Comparison of ENCODE assay signal across 8 cellular contexts in genomic region chrX:54042609-54043010, GRCh38. TPM values are rescaled to one million over a fixed set of nuclear protein-coding genes. Genes with fewer than 3 reads are reported as not detected.
DNase-seq lines count a peak whose midpoint lies in the region; ATAC-seq, FAIRE-seq and TF ChIP-seq lines count a peak whose summit lies in the region.

No MANE protein-coding gene starts in this region.

- peaks cover 0 to 8% of the 10 kb centered on the region in 2 donors for H3K27me3 Mint-ChIP-seq in T-cell

- FAIRE-seq in H54 (lab: Jason Lieb, UNC) = no peak

- H3K27ac ChIP-seq in iPS-18a (ENCODE audit: low read length) = no peak overlapping the region

- peaks cover 17 to 28% (median 23%) of the 10 kb centered on the region in 3 donors for H3K4me1 Mint-ChIP-seq in T-cell

- peaks cover 13% of the 10 kb centered on the region for H3K36me3 Mint-ChIP-seq in T-cell

- H3K4me3 ChIP-seq in iPS-18a (ENCODE audit: low read length) (peak overlapping the region; percentile 65), skeletal muscle satellite cell (ENCODE audit: low read length) (peak overlapping the region; percentile 82)

- POLR2A ChIA-PET in T-cell (lab: Charles Lee) = interaction anchor here in 1 of 2 donors (1.3 kb wide), 1 partner anchor 359 kb away, joined by 4 read pairs; no protein-coding TSS in a partner anchor

- peak overlapping the region; percentile 91 to 96 (median 94) for H3K4me3 Mint-ChIP-seq in T-cell

- DNase-seq in DMS53 (lab: John Stamatoyannopoulos, UW) (peak; percentile 74), Kasumi-1 (lab: John Stamatoyannopoulos, UW) (peak; percentile 51 to 60), T-cell (peak in 30 of 34 experiments; percentile 3 to 41 (median 18)), astrocyte of the hippocampus (ENCODE audit: low read depth, low spot score) (peak; percentile 75), H54 (ENCODE audit: insufficient read length, low spot score) (no peak)

- no peaks in the 10 kb centered on the region for H3K9me3 Mint-ChIP-seq in T-cell

- H3K36me3 ChIP-seq in iPS-18a (ENCODE audit: control insufficient read depth, low read depth, low read length) = peaks cover 22% of the 10 kb centered on the region
- peaks cover 3% of the 10 kb centered on the region for H3K36me3 ChIP-seq in skeletal muscle satellite cell (ENCODE audit: insufficient read depth, low read length)

- TF ChIP-seq POLR2A in H54 (IDR thresholded peaks at IDR 0.05; ENCODE audit: low read depth, low read length) = no peak

- H3K27me3 ChIP-seq in iPS-18a (ENCODE audit: control insufficient read depth, insufficient read depth, low read length) (no peaks in the 10 kb centered on the region), skeletal muscle satellite cell (ENCODE audit: control insufficient read depth, insufficient read depth, low read length) (no peaks in the 10 kb centered on the region)

- ATAC-seq in T-cell (replicated peaks in 1 of 4) (no peak), HG03460 (IDR thresholded peaks at IDR 0.05; ENCODE audit: unreplicated experiment) (no peak)

- H3K4me2 ChIP-seq in skeletal muscle satellite cell (ENCODE audit: low read length) = peak overlapping the region; percentile 82

- H3K9ac ChIP-seq in iPS-18a (ENCODE audit: low read length) (no peak overlapping the region), skeletal muscle satellite cell (ENCODE audit: low read depth, low read length) (peak overlapping the region; percentile 53)

- H3K9me3 ChIP-seq in iPS-18a (ENCODE audit: control insufficient read depth, low read depth, low read length) (peaks cover 3% of the 10 kb centered on the region), skeletal muscle satellite cell (replicated peaks; ENCODE audit: low read length) (no peaks in the 10 kb centered on the region)

- CTCF ChIA-PET in T-cell (lab: Charles Lee) = interaction anchor here (0.6 to 2.2 kb wide), 10 partner anchors 140 to 1675 kb away, joined by 3 to 10 read pairs (median 3); partner anchors contain the start of genes FAM120C (in 1 of the 2) and RRAGB (in 1 of the 2)

- H3K27ac Mint-ChIP-seq in T-cell = peak overlapping the region; percentile 98

- H3K4me1 ChIP-seq in iPS-18a (ENCODE audit: control insufficient read depth, low read depth, low read length) (no peaks in the 10 kb centered on the region), skeletal muscle satellite cell (ENCODE audit: control insufficient read depth, insufficient read depth, low read length) (no peaks in the 10 kb centered on the region)

RNA-seq across cellular contexts. Expression of gene PHF8, which starts 1.7 kb away (rescaled TPM):
- total RNA-seq in T-cell = 10 to 100 TPM; 52.3 to 68.1 (median 63.7) TPM
- total RNA-seq in skeletal muscle satellite cell (2012; rRNA removed) = 9.6 and 9.9 TPM in 2 replicates
